In genomic region chr7:2959343-2959680, GRCh38 we compare ENCODE assay signal across 14 cellular contexts.
DNase-seq lines count a peak whose midpoint lies in the region; ATAC-seq and TF ChIP-seq lines count a peak whose summit lies in the region.
"Had no signal": no experiment of that assay in that cellular context is flagged by ENCODE, and none has a peak within 500 bp of the region (broad histone marks: within the 10 kb centered on the region; RNA-seq: fewer than 3 reads in every experiment).

No MANE protein-coding gene starts in this region.

- no peaks in the 10 kb centered on the region for H3K27me3 Mint-ChIP-seq in CD8-positive, alpha-beta T cell (ENCODE audit: low read depth)

- H3K4me1 ChIP-seq in BLaER1 treated with 17β-estradiol and CSF1 and Interleukin-3, amounts not matched to agents 10 nM and 100 nM: peaks cover 53 to 70% (median 64%) of the 10 kb centered on the region in 10 experiments
- H3K4me1 ChIP-seq in CD8-positive, alpha-beta T cell (ENCODE audit: insufficient read depth, low read length): peaks cover 41% of the 10 kb centered on the region
- H3K4me1 ChIP-seq in smooth muscle cell (ENCODE audit: low read depth): no peaks in the 10 kb centered on the region

- H3K9me3 ChIP-seq in BLaER1 treated with 17β-estradiol and CSF1 and Interleukin-3, amounts not matched to agents 10 nM and 100 nM (replicated peaks in 1 of 11): no peaks in the 10 kb centered on the region
- H3K9me3 ChIP-seq in CD8-positive, alpha-beta T cell (ENCODE audit: low read length): no peaks in the 10 kb centered on the region
- H3K9me3 ChIP-seq in smooth muscle cell (replicated peaks; ENCODE audit: low read depth): no peaks in the 10 kb centered on the region
- H3K9me3 ChIP-seq: ovary, upper lobe of left lung had no signal

- peak overlapping the region; percentile 37 for H3K4me3 Mint-ChIP-seq in CD8-positive, alpha-beta T cell

- ATAC-seq in CD8-positive, alpha-beta T cell: no peak
- no peak for ATAC-seq in SK-N-SH treated with all-trans-retinoic acid at 6 μM for 48 hours

- H3K36me3 ChIP-seq in BLaER1 treated with 17β-estradiol and CSF1 and Interleukin-3, amounts not matched to agents 10 nM and 100 nM: peaks cover 0 to 9% (median 0%) of the 10 kb centered on the region in 11 experiments; a peak in 1 of 22 replicates
- peaks cover 8% of the 10 kb centered on the region for H3K36me3 ChIP-seq in CD8-positive, alpha-beta T cell (ENCODE audit: insufficient read depth, low read length)
- H3K36me3 ChIP-seq in smooth muscle cell (ENCODE audit: low read depth): no peaks in the 10 kb centered on the region
- H3K36me3 ChIP-seq: ovary, upper lobe of left lung had no signal

- 89% methylated on average over 9 of the region's 9 CpGs for WGBS in smooth muscle cell (ENCODE audit: low lambda C conversion rate)

- no peak for TF ChIP-seq CTCF in CD8-positive, alpha-beta T cell (IDR thresholded peaks at IDR 0.05)
- no peak for TF ChIP-seq CTCF in smooth muscle cell (IDR thresholded peaks at IDR 0.05; ENCODE audit: borderline replicate concordance, insufficient read depth, poor library complexity, severe bottlenecking)

- peaks cover 50% of the 10 kb centered on the region for H3K36me3 Mint-ChIP-seq in CD8-positive, alpha-beta T cell

- peaks cover 67% of the 10 kb centered on the region for H3K4me1 Mint-ChIP-seq in CD8-positive, alpha-beta T cell (ENCODE audit: low read depth)

- peak overlapping the region; percentile 46 to 85 (median 64) for H3K4me2 ChIP-seq in BLaER1 treated with 17β-estradiol and CSF1 and Interleukin-3, amounts not matched to agents 10 nM and 100 nM
- H3K4me2 ChIP-seq in smooth muscle cell: no peak overlapping the region

- no peaks in the 10 kb centered on the region for H3K79me2 ChIP-seq in smooth muscle cell (ENCODE audit: low read depth)

- intact Hi-C loops in CD8-positive, alpha-beta T cell (cut with DNase I, micrococcal nuclease): loop anchor here in 1 of 2 experiments (10.0 kb wide), 1 partner anchor 195 kb away; no protein-coding TSS in a partner anchor

- H3K4me3 ChIP-seq in BLaER1 treated with 17β-estradiol and CSF1 and Interleukin-3, amounts not matched to agents 10 nM and 100 nM: no peak overlapping the region
- H3K4me3 ChIP-seq in CD8-positive, alpha-beta T cell (ENCODE audit: low read depth, low read length): no peak overlapping the region
- no peak overlapping the region for H3K4me3 ChIP-seq in smooth muscle cell
- H3K4me3 ChIP-seq: ovary, upper lobe of left lung had no signal

- POLR2A ChIA-PET in CD8-positive, alpha-beta T cell (lab: Charles Lee): interaction anchor here (1.0 kb wide), 1 partner anchor 12 kb away, joined by 3 read pairs; no protein-coding TSS in a partner anchor

- DNase-seq in CD8-positive, alpha-beta T cell: peak in 1 of 7 experiments; percentile 54
- peak; percentile 56 for DNase-seq in activated CD8-positive, alpha-beta memory T cell treated with anti-CD3 and anti-CD28 coated beads, Interleukin-2, amount 50 U/mL, for 48 hours
- DNase-seq in mesenteric fat pad (ENCODE audit: low spot score): peak; percentile 73
- no peak for DNase-seq in smooth muscle cell (lab: John Stamatoyannopoulos, UW; ENCODE audit: unreplicated experiment)
- DNase-seq in DMS79 treated with DMSO at 0.1 percent for 48 hours (lab: John Stamatoyannopoulos, UW): no peak
- no peak for DNase-seq in substantia nigra (lab: John Stamatoyannopoulos, UW)
- DNase-seq: amygdala, cerebellar nuclear complex, HCEC 1CT, ovary, SHP77 had no signal

- H3K9ac ChIP-seq in BLaER1 treated with 17β-estradiol and CSF1 and Interleukin-3, amounts not matched to agents 10 nM and 100 nM: peak overlapping the region in 3 of 11 experiments; percentile 4 to 42 (median 17); a peak in 3 of 22 replicates
- H3K9ac ChIP-seq in smooth muscle cell (ENCODE audit: low read depth): no peak overlapping the region

- no peaks in the 10 kb centered on the region for H3K9me3 Mint-ChIP-seq in CD8-positive, alpha-beta T cell

- H3F3A ChIP-seq in smooth muscle cell (ENCODE audit: low read depth): no peaks in the 10 kb centered on the region

- H3K27ac ChIP-seq in BLaER1 treated with 17β-estradiol and CSF1 and Interleukin-3, amounts not matched to agents 10 nM and 100 nM: peak overlapping the region in 4 of 11 experiments; percentile 5 to 76 (median 36); a peak in 7 of 22 replicates
- peak overlapping the region; percentile 15 for H3K27ac ChIP-seq in CD8-positive, alpha-beta T cell (ENCODE audit: low read depth, low read length)
- H3K27ac ChIP-seq in smooth muscle cell (ENCODE audit: low read depth) (no peak overlapping the region), substantia nigra (ENCODE audit: low read depth, low read length, poor library complexity, severe bottlenecking) (no peak overlapping the region)
- H3K27ac ChIP-seq: ovary, upper lobe of left lung had no signal

- no peaks in the 10 kb centered on the region for H4K20me1 ChIP-seq in BLaER1 treated with 17β-estradiol and CSF1 and Interleukin-3, amounts not matched to agents 10 nM and 100 nM
- no peaks in the 10 kb centered on the region for H4K20me1 ChIP-seq in smooth muscle cell (ENCODE audit: low read depth)

- H2AFZ ChIP-seq in smooth muscle cell (ENCODE audit: low read depth): no peak overlapping the region

- CTCF ChIA-PET in CD8-positive, alpha-beta T cell (lab: Charles Lee): interaction anchor here (1.0 to 1.5 kb wide), 4 partner anchors 26 to 195 kb away, joined by 3 to 6 read pairs (median 3); no protein-coding TSS in a partner anchor

- H3K27ac Mint-ChIP-seq in CD8-positive, alpha-beta T cell: peak overlapping the region; percentile 90

- peaks cover 0 to 5% (median 0%) of the 10 kb centered on the region in 11 experiments; a peak in 2 of 22 replicates for H3K27me3 ChIP-seq in BLaER1 treated with 17β-estradiol and CSF1 and Interleukin-3, amounts not matched to agents 10 nM and 100 nM
- no peaks in the 10 kb centered on the region for H3K27me3 ChIP-seq in CD8-positive, alpha-beta T cell (ENCODE audit: insufficient read depth, low read length)
- no peaks in the 10 kb centered on the region for H3K27me3 ChIP-seq in smooth muscle cell (ENCODE audit: low read depth)
- H3K27me3 ChIP-seq: ovary, upper lobe of left lung had no signal

TF ChIP-seq in SK-N-SH treated with all-trans-retinoic acid at 6 μM for 48 hours, 23 proteins besides CTCF, POLR2A, EP300 and RAD21 (continues in another document):
- TF ChIP-seq ESRRG (CRISPR knock-in tag; IDR thresholded peaks at IDR 0.05): no peak
- TF ChIP-seq RARB (CRISPR knock-in tag; IDR thresholded peaks at IDR 0.05): no peak
- TF ChIP-seq POU6F1 (CRISPR knock-in tag; IDR thresholded peaks at IDR 0.05; ENCODE audit: borderline replicate concordance, low read depth): no peak
- TF ChIP-seq OSR1 (CRISPR knock-in tag; IDR thresholded peaks at IDR 0.05): no peak
- no peak for TF ChIP-seq TOX (CRISPR knock-in tag; IDR thresholded peaks at IDR 0.05; ENCODE audit: borderline replicate concordance)
- TF ChIP-seq CSRNP3 (CRISPR knock-in tag; IDR thresholded peaks at IDR 0.05): no peak
- no peak for TF ChIP-seq ZNF70 (CRISPR knock-in tag; IDR thresholded peaks at IDR 0.05)
- no peak for TF ChIP-seq ZNF8 (CRISPR knock-in tag; IDR thresholded peaks at IDR 0.05)
- TF ChIP-seq ZFP30 (CRISPR knock-in tag; IDR thresholded peaks at IDR 0.05): no peak
- TF ChIP-seq ZC3H10 (CRISPR knock-in tag; IDR thresholded peaks at IDR 0.05): no peak
- no peak for TF ChIP-seq ZNF565 (CRISPR knock-in tag; conservative IDR thresholded peaks at IDR 0.05; ENCODE audit: low read depth)
- TF ChIP-seq TCF4 (CRISPR knock-in tag; IDR thresholded peaks at IDR 0.05; ENCODE audit: borderline replicate concordance): no peak
- no peak for TF ChIP-seq PATZ1 (CRISPR knock-in tag; IDR thresholded peaks at IDR 0.05; ENCODE audit: borderline replicate concordance)
- no peak for TF ChIP-seq ISL1 (CRISPR knock-in tag; IDR thresholded peaks at IDR 0.05)
- TF ChIP-seq ZFP3 (CRISPR knock-in tag; IDR thresholded peaks at IDR 0.05): no peak

Comparison
In these comparisons a context has a peak if more than half of its experiments do, and no peak if none do; other contexts are left out.
1. DNase-seq: peak in activated CD8-positive, alpha-beta memory T cell treated with anti-CD3 and anti-CD28 coated beads, Interleukin-2, amount 50 U/mL, for 48 hours (single experiment) and mesenteric fat pad (single experiment); none in smooth muscle cell (single experiment), DMS79 treated with DMSO at 0.1 percent for 48 hours (single experiment) and substantia nigra (0 of 49).